Comparison of ENCODE assay signal across 26 cellular contexts in the genomic region with DNA sequence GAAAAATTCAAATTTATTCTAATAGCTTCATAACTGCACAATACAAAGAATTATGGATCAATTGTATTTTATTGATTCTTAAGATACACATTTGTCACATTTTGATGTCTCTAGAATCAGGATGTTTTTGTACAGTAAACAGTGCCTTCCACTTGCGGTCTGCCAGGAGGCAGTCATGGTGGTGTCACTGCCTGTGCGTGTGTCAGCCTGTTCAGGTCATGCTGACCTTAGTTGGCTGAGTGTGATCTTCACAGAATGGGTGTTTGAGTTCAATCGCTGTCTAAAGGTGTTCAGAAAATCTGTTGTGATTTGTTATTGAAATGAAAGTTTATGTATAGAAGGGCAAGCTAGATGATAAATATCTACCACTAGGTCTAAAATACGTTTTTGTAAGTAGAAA.
"Had no signal": no experiment of that assay in that cellular context is flagged by ENCODE, and none has a peak within 500 bp of the region (broad histone marks: within the 10 kb centered on the region; RNA-seq: fewer than 3 reads in every experiment).

No MANE protein-coding gene starts in this region.

- H3K4me3 ChIP-seq: left ventricle myocardium inferior, lung, mucosa of descending colon, ovary, right atrium auricular region, right lobe of liver, smooth muscle cell, testis, thyroid gland, transverse colon, upper lobe of left lung, vagina had no signal

- H3K27ac ChIP-seq: left ventricle myocardium inferior, ovary, right atrium auricular region, right lobe of liver, testis, thyroid gland, transverse colon, upper lobe of left lung, vagina had no signal

- H3K4me2 ChIP-seq: smooth muscle cell had no signal

- H3K36me3 ChIP-seq: ovary, transverse colon had no signal

- H3K9me3 ChIP-seq: left ventricle myocardium inferior, mucosa of descending colon, ovary, right atrium auricular region, right lobe of liver, testis, thyroid gland, transverse colon, upper lobe of left lung, vagina had no signal

- DNase-seq: hippocampal formation; left colon; left ventricle myocardium inferior; midbrain; mucosa of descending colon; naive thymus-derived CD4-positive, alpha-beta T cell; ovary; stimulated activated CD4-positive, alpha-beta T cell treated with anti-CD3 and anti-CD28 coated beads, Interleukin-1b, Interleukin-23, amount 100 ng/mL, for 48 hours; stimulated activated CD4-positive, alpha-beta T cell treated with anti-CD3 and anti-CD28 coated beads, Interleukin-2, amount 100 ng/mL, for 48 hours; stimulated activated CD4-positive, alpha-beta T cell treated with anti-CD3 and anti-CD28 coated beads, Interleukin-4, amount 100 ng/mL, for 4 hours; stimulated activated CD8-positive, alpha-beta memory T cell treated with anti-CD3 and anti-CD28 coated beads, Interleukin-4, amount 100 ng/mL, for 48 hours; stimulated activated naive CD4-positive, alpha-beta T cell treated with Interleukin-2 at 50 U/mL for 16 hours; stimulated activated naive CD8-positive, alpha-beta T cell treated with anti-CD3 and anti-CD28 coated beads, Interleukin-15, amount 100 ng/mL, for 72 hours; testis; thyroid gland; transverse colon; upper lobe of left lung had no signal

- H3K27me3 Mint-ChIP-seq: memory B cell; naive thymus-derived CD4-positive, alpha-beta T cell; natural killer cell treated with Interleukin-12 subunit alpha and Interleukin-12 subunit beta and Interleukin-15 and Interleukin-18, amount 100 ng/mL, for 72 hours; progenitor cell of endocrine pancreas; stimulated activated memory B cell treated with anti-CD40 and anti-IgM and Interleukin-4, amounts not matched to agents 10 μg/mL and 1 μg/mL and 100 μg/mL, for 72 hours; stimulated activated naive CD8-positive, alpha-beta T cell treated with anti-CD3 and anti-CD28 coated beads, Interleukin-15, amount 100 ng/mL, for 72 hours had no signal

- H3K9me3 Mint-ChIP-seq: memory B cell; natural killer cell treated with Interleukin-12 subunit alpha and Interleukin-12 subunit beta and Interleukin-15 and Interleukin-18, amount 100 ng/mL, for 72 hours; stimulated activated memory B cell treated with anti-CD40 and anti-IgM and Interleukin-4, amounts not matched to agents 10 μg/mL and 1 μg/mL and 100 μg/mL, for 72 hours; stimulated activated naive CD8-positive, alpha-beta T cell treated with anti-CD3 and anti-CD28 coated beads, Interleukin-15, amount 100 ng/mL, for 72 hours had no signal

- H3K4me1 Mint-ChIP-seq: memory B cell; stimulated activated memory B cell treated with anti-CD40 and anti-IgM and Interleukin-4, amounts not matched to agents 10 μg/mL and 1 μg/mL and 100 μg/mL, for 72 hours had no signal

- H3K27ac Mint-ChIP-seq: memory B cell; naive thymus-derived CD4-positive, alpha-beta T cell; natural killer cell treated with Interleukin-12 subunit alpha and Interleukin-12 subunit beta and Interleukin-15 and Interleukin-18, amount 100 ng/mL, for 72 hours; progenitor cell of endocrine pancreas; stimulated activated memory B cell treated with anti-CD40 and anti-IgM and Interleukin-4, amounts not matched to agents 10 μg/mL and 1 μg/mL and 100 μg/mL, for 72 hours had no signal

- H3K4me1 ChIP-seq: left ventricle myocardium inferior, right atrium auricular region, testis, thyroid gland, transverse colon, upper lobe of left lung had no signal

- H3K27me3 ChIP-seq: ovary, right atrium auricular region, right lobe of liver, testis, thyroid gland, transverse colon, upper lobe of left lung, vagina had no signal

- ATAC-seq: left colon; mucosa of descending colon; naive thymus-derived CD4-positive, alpha-beta T cell; natural killer cell treated with Interleukin-12 subunit alpha and Interleukin-12 subunit beta and Interleukin-15 and Interleukin-18, amount 100 ng/mL, for 72 hours; stimulated activated memory B cell treated with anti-CD40 and anti-IgM and Interleukin-4, amounts not matched to agents 10 μg/mL and 1 μg/mL and 100 μg/mL, for 72 hours; stimulated activated naive CD8-positive, alpha-beta T cell treated with anti-CD3 and anti-CD28 coated beads, Interleukin-15, amount 100 ng/mL, for 72 hours had no signal

- H3K4me3 Mint-ChIP-seq: memory B cell; naive thymus-derived CD4-positive, alpha-beta T cell; natural killer cell treated with Interleukin-12 subunit alpha and Interleukin-12 subunit beta and Interleukin-15 and Interleukin-18, amount 100 ng/mL, for 72 hours; stimulated activated memory B cell treated with anti-CD40 and anti-IgM and Interleukin-4, amounts not matched to agents 10 μg/mL and 1 μg/mL and 100 μg/mL, for 72 hours; stimulated activated naive CD8-positive, alpha-beta T cell treated with anti-CD3 and anti-CD28 coated beads, Interleukin-15, amount 100 ng/mL, for 72 hours had no signal
